8 cellular contexts compared by ENCODE assay signal in the genomic region with DNA sequence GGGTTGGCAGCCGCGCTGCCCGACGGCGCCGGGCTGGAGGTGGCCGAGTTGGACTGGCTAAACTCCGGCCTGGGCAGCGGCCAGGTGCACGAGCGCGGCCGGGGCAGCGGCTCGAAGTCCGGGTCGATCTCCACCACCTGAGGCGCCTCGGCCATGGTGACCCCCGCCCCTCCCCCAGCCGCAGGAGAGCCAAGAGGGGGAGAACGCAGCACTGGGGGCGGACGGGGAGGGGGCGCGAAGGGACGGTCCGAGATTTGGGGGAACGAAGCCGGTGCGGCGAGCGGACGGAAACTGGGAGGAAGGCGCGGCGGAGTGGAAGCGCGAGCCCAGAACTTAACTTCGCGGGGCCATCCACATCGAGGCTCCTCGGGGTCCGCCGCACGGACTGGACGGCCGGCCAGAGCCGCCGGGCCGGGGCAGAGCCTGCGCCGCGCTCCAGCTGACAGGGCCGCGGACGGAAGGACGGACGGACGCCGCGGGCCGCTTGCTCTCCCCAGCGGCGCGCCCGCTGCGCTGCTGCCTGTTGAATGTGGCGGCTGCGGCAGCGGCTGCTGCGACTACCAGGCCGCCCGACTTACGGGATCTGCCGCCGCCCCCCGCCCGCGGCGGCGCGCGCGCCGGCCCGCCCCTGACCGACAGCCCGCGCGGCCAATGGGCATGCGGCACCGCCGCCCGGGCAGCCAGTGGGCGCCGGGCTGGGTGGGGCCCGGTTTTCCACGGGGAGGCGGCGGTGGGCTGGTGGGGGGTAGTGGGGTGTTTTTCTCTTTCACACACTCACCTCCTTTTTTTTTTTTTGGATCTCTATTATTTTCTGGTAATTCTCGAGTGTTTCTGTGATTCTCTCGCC. TPM values are rescaled to one million over a fixed set of nuclear protein-coding genes. Genes with fewer than 3 reads are reported as not detected.
DNase-seq lines count a peak whose midpoint lies in the region; ATAC-seq and TF ChIP-seq lines count a peak whose summit lies in the region.

A gene (minus strand): TSS at position 584 of the 847 bp plus-strand sequence. CDS start 429 bp downstream, at position 155.

- no peaks in the 10 kb centered on the region for H3K79me2 ChIP-seq in neural cell (replicated peaks; ENCODE audit: insufficient read depth, low read length)

- H4K20me1 ChIP-seq in neural cell (ENCODE audit: insufficient read depth): no peaks in the 10 kb centered on the region

- peak; percentile 55 for ATAC-seq in GM21515 (IDR thresholded peaks at IDR 0.05; ENCODE audit: unreplicated experiment)
- ATAC-seq in stimulated activated naive CD8-positive, alpha-beta T cell treated with anti-CD3 and anti-CD28 coated beads, Interleukin-15, amount 100 ng/mL, for 72 hours: peak; percentile 70

- H3K4me3 Mint-ChIP-seq in stimulated activated naive CD8-positive, alpha-beta T cell treated with anti-CD3 and anti-CD28 coated beads, Interleukin-15, amount 100 ng/mL, for 72 hours: peak within 1 kb of the TSS; percentile 98 to 100

- H3K4me2 ChIP-seq in neural cell (ENCODE audit: low read length): peak within 1 kb of the TSS; percentile 59

- peak within 1 kb of the TSS; percentile 78 for H3K4me3 ChIP-seq in neural cell (ENCODE audit: low read length)

- TF ChIP-seq EP300 in neural cell (conservative IDR thresholded peaks at IDR 0.05; ENCODE audit: poor library complexity, severe bottlenecking): no peak

- no peak within 1 kb of the TSS for H2AFZ ChIP-seq in neural cell (ENCODE audit: low read depth, low read length)

- no peak within 1 kb of the TSS for H3K27ac ChIP-seq in neural cell (ENCODE audit: low read length)

- no peaks in the 10 kb centered on the region for H3K27me3 Mint-ChIP-seq in stimulated activated naive CD8-positive, alpha-beta T cell treated with anti-CD3 and anti-CD28 coated beads, Interleukin-15, amount 100 ng/mL, for 72 hours

- H3K36me3 ChIP-seq in neural cell (ENCODE audit: insufficient read depth, low read length): no peaks in the 10 kb centered on the region

- peak; percentile 56 for DNase-seq in DMS153 treated with DMSO at 0.1 percent for 48 hours (lab: John Stamatoyannopoulos, UW; ENCODE audit: unreplicated experiment)
- peak; percentile 97 for DNase-seq in HuH-7.5 (ENCODE audit: low spot score)
- DNase-seq in activated effector memory CD4-positive, alpha-beta T cell treated with anti-CD3 and anti-CD28 coated beads, Interleukin-2, amount 50 U/mL, for 16 hours: peak; percentile 96
- DNase-seq in fibroblast of the conjunctiva (ENCODE audit: low read depth): peak; percentile 64
- peak; percentile 91 to 94 for DNase-seq in stimulated activated naive CD8-positive, alpha-beta T cell treated with anti-CD3 and anti-CD28 coated beads, Interleukin-15, amount 100 ng/mL, for 72 hours

- peaks cover 38% of the 10 kb centered on the region for H3K4me1 Mint-ChIP-seq in stimulated activated naive CD8-positive, alpha-beta T cell treated with anti-CD3 and anti-CD28 coated beads, Interleukin-15, amount 100 ng/mL, for 72 hours

- H3K9ac ChIP-seq in neural cell (ENCODE audit: low read length): peak within 1 kb of the TSS; percentile 49

- H3K27me3 ChIP-seq in neural cell (ENCODE audit: insufficient read depth, low read depth, low read length): peaks cover 58% of the 10 kb centered on the region

- TF ChIP-seq CTCF in neural cell (IDR thresholded peaks at IDR 0.05; ENCODE audit: poor library complexity, severe bottlenecking): no peak

- peak within 1 kb of the TSS; percentile 97 to 99 for H3K27ac Mint-ChIP-seq in stimulated activated naive CD8-positive, alpha-beta T cell treated with anti-CD3 and anti-CD28 coated beads, Interleukin-15, amount 100 ng/mL, for 72 hours

- no peaks in the 10 kb centered on the region for H3F3A ChIP-seq in neural cell (ENCODE audit: insufficient read depth, low read length, poor library complexity, severe bottlenecking)

- TF ChIP-seq POLR2A in Raji (IDR thresholded peaks at IDR 0.05; ENCODE audit: insufficient read depth, low read depth, low read length): peak; percentile 94

- H3K9me3 ChIP-seq in neural cell (ENCODE audit: low read length): no peaks in the 10 kb centered on the region

- H3K9me2 ChIP-seq in neural cell (ENCODE audit: insufficient read depth, low read length): no peaks in the 10 kb centered on the region

- no peaks in the 10 kb centered on the region for H3K9me3 Mint-ChIP-seq in stimulated activated naive CD8-positive, alpha-beta T cell treated with anti-CD3 and anti-CD28 coated beads, Interleukin-15, amount 100 ng/mL, for 72 hours

- peak; percentile 36 for TF ChIP-seq RAD21 in neural cell (conservative IDR thresholded peaks at IDR 0.05)

TF ChIP-seq in neural cell, 6 proteins besides CTCF, POLR2A, EP300 and RAD21:
- TF ChIP-seq TAF1 (IDR thresholded peaks at IDR 0.05; ENCODE audit: low read depth): no peak
- peak; percentile 33 for TF ChIP-seq SMC3 (conservative IDR thresholded peaks at IDR 0.05; ENCODE audit: poor library complexity)
- no peak for TF ChIP-seq EZH2 (IDR thresholded peaks at IDR 0.05; ENCODE audit: borderline replicate concordance, insufficient read depth, low read length, poor library complexity, severe bottlenecking)
- no peak for TF ChIP-seq POLR2AphosphoS5 (IDR thresholded peaks at IDR 0.05)
- peak; percentile 47 for TF ChIP-seq MXI1 (conservative IDR thresholded peaks at IDR 0.05; ENCODE audit: poor library complexity, severe bottlenecking)
TF ChIP-seq in neural cell: peak in this region for 2.

RNA-seq across cellular contexts. Expression of the gene that starts here (rescaled TPM):
- 0.42 and 1.2 TPM in 2 replicates for polyA plus RNA-seq in neural cell
- 1.5 and 1.9 TPM in 2 replicates for polyA minus RNA-seq in neural cell
